ENCODE assay signal across 19 cellular contexts in the genomic region with DNA sequence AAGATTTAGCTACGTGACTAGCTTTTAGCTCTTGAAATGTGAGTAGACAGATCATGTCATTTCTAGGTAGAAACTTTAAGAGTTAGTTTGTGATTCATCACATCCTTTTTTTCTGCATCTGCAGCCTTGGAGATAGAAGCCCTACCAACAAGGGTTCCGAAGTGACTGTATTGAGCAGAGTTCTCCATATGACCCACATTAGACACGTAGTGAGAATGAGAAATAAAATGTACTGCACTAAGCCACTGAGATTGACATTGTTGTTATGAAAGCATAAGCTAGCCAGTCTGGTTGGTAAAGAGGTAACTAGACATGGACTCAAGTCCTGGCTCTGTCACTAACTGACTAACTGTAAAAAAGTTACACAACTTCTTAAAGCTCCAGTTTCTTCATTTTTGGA.
DNase-seq lines count a peak whose midpoint lies in the region; ATAC-seq and TF ChIP-seq lines count a peak whose summit lies in the region.
"Had no signal": no experiment of that assay in that cellular context is flagged by ENCODE, and none has a peak within 500 bp of the region (broad histone marks: within the 10 kb centered on the region; RNA-seq: fewer than 3 reads in every experiment).

No MANE protein-coding gene starts in this region.

- no peak overlapping the region for H3K4me2 ChIP-seq in GM23248 (ENCODE audit: unreplicated experiment)
- no peak overlapping the region for H3K4me2 ChIP-seq in neural progenitor cell
- H3K4me2 ChIP-seq: BLaER1 treated with 17β-estradiol and CSF1 and Interleukin-3, amounts not matched to agents 10 nM and 100 nM had no signal

- H3K4me3 Mint-ChIP-seq in neural progenitor cell (no peak overlapping the region), chondrocyte (ENCODE audit: unreplicated experiment) (no peak overlapping the region)
- H3K4me3 Mint-ChIP-seq in stimulated activated effector memory CD8-positive, alpha-beta T cell treated with anti-CD3 and anti-CD28 coated beads, Interleukin-12 subunit alpha, Interleukin-12 subunit beta, amount 100 ng/mL, for 72 hours: no peak overlapping the region
- H3K4me3 Mint-ChIP-seq: CD14-positive monocyte; CD4-positive, alpha-beta T cell; CD8-positive, alpha-beta memory T cell had no signal

- H2AFZ ChIP-seq in GM23248: no peak overlapping the region
- no peak overlapping the region for H2AFZ ChIP-seq in neural progenitor cell (replicated peaks)

- 45 to 49% methylated on average over 3 of the region's 3 CpGs for WGBS in GM23248 (ENCODE audit: low coverage in 1 of 2, low lambda C conversion rate in 2 of 2, missing lambda C conversion rate in 2 of 2), 2 experiments
- WGBS in lower leg skin, 2 donors: 71 to 79% methylated on average over 3 of the region's 3 CpGs

- H3K4me3 ChIP-seq in GM23248: no peak overlapping the region
- no peak overlapping the region for H3K4me3 ChIP-seq in neural progenitor cell
- H3K4me3 ChIP-seq in lower leg skin (ENCODE audit: low read depth, poor library complexity, severe bottlenecking): no peak overlapping the region
- H3K4me3 ChIP-seq: BLaER1 treated with 17β-estradiol and CSF1 and Interleukin-3, amounts not matched to agents 10 nM and 100 nM; HAP-1 had no signal

- no peaks in the 10 kb centered on the region for H3K27me3 ChIP-seq in GM23248 (replicated peaks; ENCODE audit: insufficient read depth)
- H3K27me3 ChIP-seq in neural progenitor cell: no peaks in the 10 kb centered on the region
- H3K27me3 ChIP-seq: BE2C; BLaER1 treated with 17β-estradiol and CSF1 and Interleukin-3, amounts not matched to agents 10 nM and 100 nM had no signal

- H4K20me1 ChIP-seq in GM23248 (ENCODE audit: insufficient read depth): no peaks in the 10 kb centered on the region
- no peaks in the 10 kb centered on the region for H4K20me1 ChIP-seq in neural progenitor cell (ENCODE audit: low read depth)
- H4K20me1 ChIP-seq: BLaER1 treated with 17β-estradiol and CSF1 and Interleukin-3, amounts not matched to agents 10 nM and 100 nM had no signal

- peak overlapping the region; percentile 13 for H3K27ac Mint-ChIP-seq in neural progenitor cell
- no peak overlapping the region for H3K27ac Mint-ChIP-seq in stimulated activated effector memory CD8-positive, alpha-beta T cell treated with anti-CD3 and anti-CD28 coated beads, Interleukin-12 subunit alpha, Interleukin-12 subunit beta, amount 100 ng/mL, for 72 hours
- no peak overlapping the region for H3K27ac Mint-ChIP-seq in chondrocyte (ENCODE audit: unreplicated experiment)
- H3K27ac Mint-ChIP-seq: CD14-positive monocyte; CD4-positive, alpha-beta T cell; CD8-positive, alpha-beta memory T cell had no signal

- H3K36me3 ChIP-seq in GM23248 (ENCODE audit: low read depth) (no peaks in the 10 kb centered on the region), neural progenitor cell (no peaks in the 10 kb centered on the region)
- H3K36me3 ChIP-seq: BE2C; BLaER1 treated with 17β-estradiol and CSF1 and Interleukin-3, amounts not matched to agents 10 nM and 100 nM; HAP-1 had no signal

- H3K36me3 Mint-ChIP-seq in neural progenitor cell: peaks cover 2% of the 10 kb centered on the region
- H3K36me3 Mint-ChIP-seq in stimulated activated effector memory CD8-positive, alpha-beta T cell treated with anti-CD3 and anti-CD28 coated beads, Interleukin-12 subunit alpha, Interleukin-12 subunit beta, amount 100 ng/mL, for 72 hours: no peaks in the 10 kb centered on the region
- no peaks in the 10 kb centered on the region for H3K36me3 Mint-ChIP-seq in chondrocyte (ENCODE audit: low read depth)
- H3K36me3 Mint-ChIP-seq: CD14-positive monocyte; CD8-positive, alpha-beta memory T cell had no signal

- no peaks in the 10 kb centered on the region for H3K79me2 ChIP-seq in GM23248 (ENCODE audit: insufficient read depth)
- H3K79me2 ChIP-seq in neural progenitor cell (ENCODE audit: low read depth): no peaks in the 10 kb centered on the region

- TF ChIP-seq POLR2A in lower leg skin (IDR thresholded peaks at IDR 0.05): no peak

- intact Hi-C loops in lower leg skin (cut with DNase I; ENCODE audit: low total_unique reads): no loop called here

- H3K4me1 ChIP-seq in GM23248 (ENCODE audit: insufficient read depth) (no peaks in the 10 kb centered on the region), neural progenitor cell (peaks cover 10% of the 10 kb centered on the region)
- H3K4me1 ChIP-seq: BE2C, HAP-1 had no signal

- H3K27ac ChIP-seq in GM23248 (no peak overlapping the region), neural progenitor cell (no peak overlapping the region)
- H3K27ac ChIP-seq: BLaER1 treated with 17β-estradiol and CSF1 and Interleukin-3, amounts not matched to agents 10 nM and 100 nM had no signal

- H3K27me3 Mint-ChIP-seq in neural progenitor cell (ENCODE audit: insufficient read depth, low read depth) (peaks cover 3% of the 10 kb centered on the region), chondrocyte (ENCODE audit: low read depth) (no peaks in the 10 kb centered on the region)

- DNase-seq in GM23248: peak; percentile 31
- DNase-seq in HT1080 (ENCODE audit: low read depth): peak; percentile 28
- DNase-seq in neural progenitor cell (ENCODE audit: low spot score): no peak
- no peak for DNase-seq in stimulated activated effector memory CD8-positive, alpha-beta T cell treated with anti-CD3 and anti-CD28 coated beads, Interleukin-12 subunit alpha, Interleukin-12 subunit beta, amount 100 ng/mL, for 72 hours (ENCODE audit: low spot score in 2 of 2)
- DNase-seq in SK-N-DZ (ENCODE audit: low spot score): no peak
- DNase-seq in lower leg skin (ENCODE audit: low spot score in 2 of 2): no peak
- DNase-seq in chondrocyte (ENCODE audit: low spot score): no peak
- DNase-seq in stimulated activated CD4-positive, alpha-beta T cell treated with anti-CD3 and anti-CD28 coated beads, Interleukin-4, amount 100 ng/mL, for 1 hour: no peak
- DNase-seq: BE2C; CD4-positive, alpha-beta T cell; CD8-positive, alpha-beta memory T cell; DMS 273 treated with DMSO at 0.1 percent for 48 hours; DMS79; EL; GDM1; GOT3 had no signal

- in situ Hi-C loops in GM23248 (cut with MboI): no loop called here

- no peaks in the 10 kb centered on the region; the same call in 1 of the 2 replicates for H3K9me2 ChIP-seq in GM23248 (ENCODE audit: insufficient read depth)

- no peaks in the 10 kb centered on the region for H3F3A ChIP-seq in GM23248 (ENCODE audit: insufficient read depth)
- H3F3A ChIP-seq in neural progenitor cell (ENCODE audit: low read depth): no peaks in the 10 kb centered on the region

- peak; percentile 90 for ATAC-seq in stimulated activated effector memory CD8-positive, alpha-beta T cell treated with anti-CD3 and anti-CD28 coated beads, Interleukin-12 subunit alpha, Interleukin-12 subunit beta, amount 100 ng/mL, for 72 hours

- no peaks in the 10 kb centered on the region for H3K9me3 Mint-ChIP-seq in neural progenitor cell
- H3K9me3 Mint-ChIP-seq in stimulated activated effector memory CD8-positive, alpha-beta T cell treated with anti-CD3 and anti-CD28 coated beads, Interleukin-12 subunit alpha, Interleukin-12 subunit beta, amount 100 ng/mL, for 72 hours: no peaks in the 10 kb centered on the region
- no peaks in the 10 kb centered on the region for H3K9me3 Mint-ChIP-seq in chondrocyte (ENCODE audit: low read depth)
- H3K9me3 Mint-ChIP-seq: CD4-positive, alpha-beta T cell had no signal

- H3K4me1 Mint-ChIP-seq in neural progenitor cell (peaks cover 39% of the 10 kb centered on the region), chondrocyte (ENCODE audit: low read depth) (no peaks in the 10 kb centered on the region)
- H3K4me1 Mint-ChIP-seq in stimulated activated effector memory CD8-positive, alpha-beta T cell treated with anti-CD3 and anti-CD28 coated beads, Interleukin-12 subunit alpha, Interleukin-12 subunit beta, amount 100 ng/mL, for 72 hours: no peaks in the 10 kb centered on the region
- H3K4me1 Mint-ChIP-seq: CD14-positive monocyte had no signal

- H3K9ac ChIP-seq in GM23248: no peak overlapping the region
- H3K9ac ChIP-seq in neural progenitor cell: no peak overlapping the region
- H3K9ac ChIP-seq: BLaER1 treated with 17β-estradiol and CSF1 and Interleukin-3, amounts not matched to agents 10 nM and 100 nM had no signal

- H3K9me3 ChIP-seq in GM23248 (ENCODE audit: low read depth) (no peaks in the 10 kb centered on the region), neural progenitor cell (ENCODE audit: low read depth) (no peaks in the 10 kb centered on the region)
- H3K9me3 ChIP-seq: BE2C; BLaER1 treated with 17β-estradiol and CSF1 and Interleukin-3, amounts not matched to agents 10 nM and 100 nM; HAP-1 had no signal

- TF ChIP-seq CTCF in neural progenitor cell (IDR thresholded peaks at IDR 0.05) (no peak), lower leg skin (IDR thresholded peaks at IDR 0.05) (no peak), chondrocyte (IDR thresholded peaks at IDR 0.05) (no peak)

Comparison
In these comparisons a context has a peak if more than half of its experiments do, and no peak if none do; other contexts are left out.
1. DNase-seq: peak in GM23248 (single experiment) and HT1080 (single experiment); none in neural progenitor cell (single experiment), stimulated activated effector memory CD8-positive, alpha-beta T cell treated with anti-CD3 and anti-CD28 coated beads, Interleukin-12 subunit alpha, Interleukin-12 subunit beta, amount 100 ng/mL, for 72 hours (0 of 2), SK-N-DZ (single experiment), lower leg skin (0 of 2), chondrocyte (single experiment) and stimulated activated CD4-positive, alpha-beta T cell treated with anti-CD3 and anti-CD28 coated beads, Interleukin-4, amount 100 ng/mL, for 1 hour (single experiment).